In genomic region chr6:44667668-44668390, GRCh38 we compare ENCODE assay signal across 9 cellular contexts.
DNase-seq lines count a peak whose midpoint lies in the region; ATAC-seq and TF ChIP-seq lines count a peak whose summit lies in the region.
"Had no signal": no experiment of that assay in that cellular context is flagged by ENCODE, and none has a peak within 500 bp of the region (broad histone marks: within the 10 kb centered on the region; RNA-seq: fewer than 3 reads in every experiment).

No MANE protein-coding gene starts in this region.

- in situ Hi-C loops in SK-MEL-5 (cut with HindIII; ENCODE audit: low pct_unique_long_range_greater_than_20kb, low sequenced_read_pairs), result no loop called here

- H3K36me3 Mint-ChIP-seq in progenitor cell of endocrine pancreas (ENCODE audit: insufficient read depth), result no peaks in the 10 kb centered on the region
- H3K36me3 Mint-ChIP-seq: activated naive CD8-positive, alpha-beta T cell had no signal

- no peaks in the 10 kb centered on the region for H3K9me3 Mint-ChIP-seq in progenitor cell of endocrine pancreas (ENCODE audit: low read depth)

- no peak for DNase-seq in GM20000 (ENCODE audit: low spot score)
- DNase-seq in SK-MEL-5 (ENCODE audit: low read depth, low spot score), result peak; percentile 63
- DNase-seq in dermis blood vessel endothelial cell, result peak; percentile 38
- peak; percentile 17 for DNase-seq in progenitor cell of endocrine pancreas (ENCODE audit: low spot score, unreplicated experiment)
- no peak for DNase-seq in NCI-H524 treated with DMSO at 0.1 percent for 48 hours (lab: John Stamatoyannopoulos, UW)
- DNase-seq in dedifferentiated amniotic fluid mesenchymal stem cell (ENCODE audit: extremely low spot score), result no peak

- H3K4me3 Mint-ChIP-seq in progenitor cell of endocrine pancreas (ENCODE audit: low read depth), result no peak overlapping the region
- H3K4me3 Mint-ChIP-seq: activated naive CD8-positive, alpha-beta T cell had no signal

- H3K27ac Mint-ChIP-seq in progenitor cell of endocrine pancreas, result no peak overlapping the region
- H3K27ac Mint-ChIP-seq: activated naive CD8-positive, alpha-beta T cell had no signal

- no peak for ATAC-seq in HG03565 (IDR thresholded peaks at IDR 0.05; ENCODE audit: unreplicated experiment)

- TF ChIP-seq CTCF in 22Rv1 (IDR thresholded peaks at IDR 0.05), result peak; percentile 79
- peak; percentile 50 for TF ChIP-seq CTCF in GM20000 (IDR thresholded peaks at IDR 0.05; ENCODE audit: extremely low read depth, missing control alignments)
- TF ChIP-seq CTCF in progenitor cell of endocrine pancreas (IDR thresholded peaks at IDR 0.05; ENCODE audit: unreplicated experiment), result peak; percentile 57

- no peaks in the 10 kb centered on the region for H3K4me1 Mint-ChIP-seq in progenitor cell of endocrine pancreas (ENCODE audit: low read depth)

- peak overlapping the region; percentile 31; the same call in 1 of the 2 replicates for H3K27ac ChIP-seq in 22Rv1

- peaks cover 53% of the 10 kb centered on the region for H3K27me3 Mint-ChIP-seq in progenitor cell of endocrine pancreas
- H3K27me3 Mint-ChIP-seq: activated naive CD8-positive, alpha-beta T cell had no signal

Comparison
In these comparisons a context has a peak if more than half of its experiments do, and no peak if none do; other contexts are left out.
1. DNase-seq: peak in SK-MEL-5 (single experiment), dermis blood vessel endothelial cell (single experiment) and progenitor cell of endocrine pancreas (single experiment); none in GM20000 (single experiment), NCI-H524 treated with DMSO at 0.1 percent for 48 hours (single experiment) and dedifferentiated amniotic fluid mesenchymal stem cell (single experiment).
2. Peak in every context shown above with its lines, with median percentiles within 50 percentile points of each other: CTCF ChIP-seq.